Comparison of ENCODE assay signal across 8 cellular contexts in genomic region chr3:133574260-133574881, GRCh38. TPM values are rescaled to one million over a fixed set of nuclear protein-coding genes. Genes with fewer than 3 reads are reported as not detected.
DNase-seq lines count a peak whose midpoint lies in the region; ATAC-seq, FAIRE-seq and TF ChIP-seq lines count a peak whose summit lies in the region.

No MANE protein-coding gene starts in this region.

- TF ChIP-seq CTCF in GM12873 (IDR thresholded peaks at IDR 0.05; ENCODE audit: insufficient read depth, low read depth, low read length, missing control alignments): peak; percentile 17
- TF ChIP-seq CTCF in sigmoid colon (IDR thresholded peaks at IDR 0.05): no peak

- TF ChIP-seq EP300 in sigmoid colon (IDR thresholded peaks at IDR 0.05): no peak

- no peaks in the 10 kb centered on the region for H3K27me3 ChIP-seq in adipocyte (replicated peaks; ENCODE audit: control insufficient read depth, insufficient read depth, low read length)
- H3K27me3 ChIP-seq in right cardiac atrium (ENCODE audit: control insufficient read depth, insufficient read depth): no peaks in the 10 kb centered on the region
- H3K27me3 ChIP-seq in sigmoid colon: no peaks in the 10 kb centered on the region

- TF ChIP-seq POLR2A in sigmoid colon (IDR thresholded peaks at IDR 0.05): peak in 1 of 2 donors; percentile 31

- peaks cover 38% of the 10 kb centered on the region for H3K36me3 ChIP-seq in adipocyte (ENCODE audit: control insufficient read depth, insufficient read depth, low read length, severe bottlenecking)
- H3K36me3 ChIP-seq in sigmoid colon: peaks cover 0 to 37% (median 6%) of the 10 kb centered on the region in 4 donors

- DNase-seq in RCC 7860 (ENCODE audit: low spot score) (peak; percentile 59), adipocyte (ENCODE audit: low read depth) (peak; percentile 88), right cardiac atrium (peak; percentile 88 to 93 (median 92)), sigmoid colon (peak; percentile 84), NCI-H1930 (lab: John Stamatoyannopoulos, UW) (no peak), anterior cingulate cortex (lab: John Stamatoyannopoulos, UW) (no peak)

- H3K4me1 ChIP-seq in adipocyte (ENCODE audit: control insufficient read depth, insufficient read depth, low read length) (peaks cover 60% of the 10 kb centered on the region), right cardiac atrium (ENCODE audit: control insufficient read depth, insufficient read depth, low read length) (peaks cover 6% of the 10 kb centered on the region), sigmoid colon (peaks cover 0 to 78% (median 55%) of the 10 kb centered on the region in 4 donors)

- FAIRE-seq in RCC 7860 (lab: Jason Lieb, UNC): no peak

- H3K9ac ChIP-seq in adipocyte (ENCODE audit: low read length): peak overlapping the region; percentile 98

- peak; percentile 25 for ATAC-seq in HG02623 (IDR thresholded peaks at IDR 0.05; ENCODE audit: unreplicated experiment)
- peak; percentile 51 to 68 for ATAC-seq in right cardiac atrium

- H3K4me3 ChIP-seq in adipocyte (ENCODE audit: low read length) (peak overlapping the region; percentile 99), right cardiac atrium (ENCODE audit: low read length) (peak overlapping the region; percentile 95), sigmoid colon (peak overlapping the region; percentile 75 to 86 (median 80))

- H3K27ac ChIP-seq in right cardiac atrium (ENCODE audit: low read length) (peak overlapping the region; percentile 98), sigmoid colon (peak overlapping the region; percentile 93 to 98 (median 96))

- intact Hi-C loops in right cardiac atrium (cut with DNase I): loop anchor here in 2 of 4 donors (10.0 kb wide), 2 partner anchors 110 to 850 kb away; partner anchors contain the start of gene NPHP3 (in 2 of the 2)
- intact Hi-C loops in sigmoid colon (cut with DNase I): loop anchor here (5.0 to 10.0 kb wide), 8 partner anchors 102 to 1157 kb away; partner anchors contain the start of genes ANAPC13, CEP63, DNAJC13 and NPHP3

- WGBS in right cardiac atrium: under 1% methylated on average over 54 of the region's 54 CpGs
- 0% methylated on average over 54 of the region's 54 CpGs for WGBS in sigmoid colon, 2 donors

- H3K9me3 ChIP-seq in adipocyte (ENCODE audit: control insufficient read depth, low read length) (no peaks in the 10 kb centered on the region), right cardiac atrium (ENCODE audit: control insufficient read depth, low read length) (no peaks in the 10 kb centered on the region), sigmoid colon (no peaks in the 10 kb centered on the region)

RNA-seq across cellular contexts. Expression of gene CDV3, which starts 0.9 kb away (rescaled TPM):
- total RNA-seq in right cardiac atrium (100 to 1,000 TPM; 107 to 145 (median 125) TPM), sigmoid colon (100 to 1,000 TPM in 3 of 4 donors, 10 to 100 TPM in 1; 93.1 to 120 (median 111) TPM)
- polyA plus RNA-seq in right cardiac atrium (40.2 TPM), sigmoid colon (100 to 1,000 TPM in 1 of 3 donors, 10 to 100 TPM in 2; 63.7 to 105 (median 74.2) TPM)

Comparison
In these comparisons a context has a peak if more than half of its experiments do, and no peak if none do; other contexts are left out.
1. DNase-seq: peak in RCC 7860 (single experiment), adipocyte (single experiment), right cardiac atrium (3 of 3) and sigmoid colon (single experiment); none in NCI-H1930 (0 of 2) and anterior cingulate cortex (0 of 58).
2. Peak in every context shown above with its lines, with median percentiles within 50 percentile points of each other: H3K4me3 ChIP-seq.